ENCODE assay signal across 18 cellular contexts in the genomic region with DNA sequence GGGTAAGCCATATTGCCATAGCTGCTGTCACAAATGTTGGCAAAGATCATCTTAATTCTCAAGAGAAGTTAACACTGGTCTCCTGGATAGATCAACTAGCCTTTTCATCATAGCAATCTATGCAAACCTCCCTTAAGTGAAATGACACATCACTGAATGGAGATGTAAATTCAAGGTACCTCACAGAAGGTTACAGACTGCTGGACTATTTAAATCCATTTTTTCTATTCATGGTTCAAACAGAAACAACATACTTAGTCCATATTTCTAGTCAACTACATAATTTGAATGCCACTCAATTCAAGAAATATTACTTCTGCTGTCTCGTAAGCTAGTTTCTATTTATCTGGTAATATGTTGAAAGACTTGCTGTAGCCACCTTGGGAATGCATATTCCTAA.
DNase-seq lines count a peak whose midpoint lies in the region; ATAC-seq and TF ChIP-seq lines count a peak whose summit lies in the region.
"Had no signal": no experiment of that assay in that cellular context is flagged by ENCODE, and none has a peak within 500 bp of the region (broad histone marks: within the 10 kb centered on the region; RNA-seq: fewer than 3 reads in every experiment).

No MANE protein-coding gene starts in this region.

- no peak for TF ChIP-seq POLR2A in suprapubic skin (IDR thresholded peaks at IDR 0.05)

- H3K4me2 ChIP-seq in Karpas-422 (ENCODE audit: low read depth, low read length, poor library complexity, severe bottlenecking): peak overlapping the region; percentile 52
- H3K4me2 ChIP-seq: KMS-11 had no signal

- H3K27ac ChIP-seq in Karpas-422 (ENCODE audit: low read length) (no peak overlapping the region), suprapubic skin (no peak overlapping the region), foreskin keratinocyte (no peak overlapping the region)
- H3K27ac ChIP-seq: cardiac muscle cell, KMS-11, lower lobe of right lung, neutrophil, uterus had no signal

- TF ChIP-seq EP300 in suprapubic skin (IDR thresholded peaks at IDR 0.05): no peak

- H3K36me3 ChIP-seq in Karpas-422 (ENCODE audit: insufficient read depth, low read length) (no peaks in the 10 kb centered on the region), suprapubic skin (no peaks in the 10 kb centered on the region)
- H3K36me3 ChIP-seq: cardiac muscle cell, lower lobe of right lung, neutrophil, uterus had no signal

- no peak overlapping the region for H3K4me3 Mint-ChIP-seq in type B pancreatic cell
- H3K4me3 Mint-ChIP-seq: activated CD4-positive, alpha-beta T cell treated with anti-CD3 and anti-CD28 coated beads, Interleukin-2, amount 10 ng/mL, durations not matched to agents 7 days and 5 days had no signal

- no peaks in the 10 kb centered on the region for H3K27me3 ChIP-seq in Karpas-422 (ENCODE audit: low read length)
- no peaks in the 10 kb centered on the region for H3K27me3 ChIP-seq in suprapubic skin
- H3K27me3 ChIP-seq in foreskin keratinocyte: no peaks in the 10 kb centered on the region
- H3K27me3 ChIP-seq: cardiac muscle cell, neutrophil, uterus had no signal

- ATAC-seq in GM18508 (IDR thresholded peaks at IDR 0.05; ENCODE audit: insufficient read depth, unreplicated experiment): peak; percentile 38
- peak; percentile 44 for ATAC-seq in GM21447 (IDR thresholded peaks at IDR 0.05; ENCODE audit: unreplicated experiment)
- peak; percentile 60 for ATAC-seq in HG02973 (IDR thresholded peaks at IDR 0.05; ENCODE audit: unreplicated experiment)
- ATAC-seq in foreskin keratinocyte: no peak
- ATAC-seq: lower lobe of right lung had no signal

- no peaks in the 10 kb centered on the region for H3K27me3 Mint-ChIP-seq in type B pancreatic cell
- H3K27me3 Mint-ChIP-seq: activated CD4-positive, alpha-beta T cell treated with anti-CD3 and anti-CD28 coated beads, Interleukin-2, amount 10 ng/mL, durations not matched to agents 7 days and 5 days had no signal

- peak; percentile 46 for DNase-seq in Karpas-422
- DNase-seq in iPS-NIHi7 (ENCODE audit: extremely low spot score): no peak
- DNase-seq in suprapubic skin (ENCODE audit: low spot score in 2 of 2): no peak
- no peak for DNase-seq in foreskin keratinocyte
- no peak for DNase-seq in type B pancreatic cell (ENCODE audit: extremely low spot score, unreplicated experiment)
- DNase-seq: activated CD4-positive, alpha-beta T cell treated with anti-CD3 and anti-CD28 coated beads, Interleukin-2, amount 10 ng/mL, durations not matched to agents 7 days and 5 days; EL; lower lobe of right lung; NCI-H2081; stimulated activated CD4-positive, alpha-beta T cell treated with anti-CD3 and anti-CD28 coated beads, Interleukin-12 subunit alpha, Interleukin-12 subunit beta, amount 100 ng/mL, for 4 hours; SW 1271; uterus had no signal

- H3K4me3 ChIP-seq in Karpas-422 (ENCODE audit: low read length): 0 out of 2 replicates have a peak overlapping the region, but pooled peaks have one; percentile 5
- no peak overlapping the region for H3K4me3 ChIP-seq in suprapubic skin
- H3K4me3 ChIP-seq: cardiac muscle cell, lower lobe of right lung, uterus had no signal

- no peaks in the 10 kb centered on the region for H3K9me3 Mint-ChIP-seq in type B pancreatic cell
- H3K9me3 Mint-ChIP-seq: activated CD4-positive, alpha-beta T cell treated with anti-CD3 and anti-CD28 coated beads, Interleukin-2, amount 10 ng/mL, durations not matched to agents 7 days and 5 days had no signal

- WGBS in suprapubic skin: 91% methylated on average over 1 of the region's 1 CpG

- H3K9me3 ChIP-seq in Karpas-422 (ENCODE audit: low read length) (peaks cover under 1% of the 10 kb centered on the region; the same call in 1 of the 2 replicates), suprapubic skin (no peaks in the 10 kb centered on the region)
- H3K9me3 ChIP-seq: lower lobe of right lung, neutrophil, uterus had no signal

- H3K27ac Mint-ChIP-seq in type B pancreatic cell: no peak overlapping the region
- H3K27ac Mint-ChIP-seq: activated CD4-positive, alpha-beta T cell treated with anti-CD3 and anti-CD28 coated beads, Interleukin-2, amount 10 ng/mL, durations not matched to agents 7 days and 5 days had no signal

- H3K4me1 Mint-ChIP-seq in type B pancreatic cell (ENCODE audit: unreplicated experiment): peaks cover 5% of the 10 kb centered on the region
- H3K4me1 Mint-ChIP-seq: activated CD4-positive, alpha-beta T cell treated with anti-CD3 and anti-CD28 coated beads, Interleukin-2, amount 10 ng/mL, durations not matched to agents 7 days and 5 days had no signal

- H3K4me1 ChIP-seq in Karpas-422 (ENCODE audit: low read length): peaks cover 14% of the 10 kb centered on the region
- no peaks in the 10 kb centered on the region for H3K4me1 ChIP-seq in suprapubic skin
- no peaks in the 10 kb centered on the region for H3K4me1 ChIP-seq in foreskin keratinocyte
- H3K4me1 ChIP-seq: lower lobe of right lung, uterus had no signal

- no peaks in the 10 kb centered on the region for H3K36me3 Mint-ChIP-seq in type B pancreatic cell

- no peaks in the 10 kb centered on the region for H3K79me2 ChIP-seq in Karpas-422 (ENCODE audit: low read length)

- H3K9ac ChIP-seq in Karpas-422 (ENCODE audit: low read length): no peak overlapping the region
- H3K9ac ChIP-seq: KMS-11 had no signal

- H4K20me1 ChIP-seq in Karpas-422 (ENCODE audit: insufficient read depth, low read depth, low read length): no peaks in the 10 kb centered on the region

- H2AFZ ChIP-seq in Karpas-422 (ENCODE audit: low read length): no peak overlapping the region

- TF ChIP-seq CTCF in suprapubic skin (IDR thresholded peaks at IDR 0.05) (no peak), foreskin keratinocyte (conservative IDR thresholded peaks at IDR 0.05) (no peak), type B pancreatic cell (conservative IDR thresholded peaks at IDR 0.05) (no peak)

- 0 out of 2 replicates have a peak, but pooled peaks cover 2% of the 10 kb centered on the region for H3K9me2 ChIP-seq in Karpas-422 (replicated peaks; ENCODE audit: insufficient read depth, low read length)
